Comparison of ENCODE assay signal across 14 cellular contexts in genomic region chr7:1520574-1521234, GRCh38. TPM values are rescaled to one million over a fixed set of nuclear protein-coding genes. Genes with fewer than 3 reads are reported as not detected.
A peak's percentile ranks its signal among the peaks of the same experiment; 100 is the strongest.
DNase-seq lines count a peak whose midpoint lies in the region.
"Had no signal": no experiment of that assay in that cellular context is flagged by ENCODE, and none has a peak within 500 bp of the region (broad histone marks: within the 10 kb centered on the region; RNA-seq: fewer than 3 reads in every experiment).

No MANE protein-coding gene starts in this region.

- no peaks in the 10 kb centered on the region for H3K36me3 ChIP-seq in MG63

- peak overlapping the region; percentile 54 for H3K27ac ChIP-seq in cingulate gyrus (ENCODE audit: low read depth, low read length)

- DNase-seq in EH (ENCODE audit: low read depth), result peak; percentile 85
- DNase-seq in MG63, result peak; percentile 30
- DNase-seq in myocyte (ENCODE audit: low read depth), result peak; percentile 19
- DNase-seq in NCI-H2196 (lab: John Stamatoyannopoulos, UW; ENCODE audit: unreplicated experiment), result no peak
- no peak for DNase-seq in pons (ENCODE audit: low spot score)
- DNase-seq in 8988T, result no peak
- no peak for DNase-seq in NCI-H1048 (lab: John Stamatoyannopoulos, UW)
- DNase-seq: activated CD4-positive, alpha-beta T cell treated with anti-CD3 and anti-CD28 coated beads, Interleukin-2, amount 50 U/mL, for 4 hours; CD8-positive, alpha-beta memory T cell; effector memory CD8-positive, alpha-beta T cell; NCI-H345; stimulated activated CD4-positive, alpha-beta T cell treated with anti-CD3 and anti-CD28 coated beads, Interleukin-1b, Interleukin-23, amount 100 ng/mL, for 48 hours had no signal

- H3K27me3 ChIP-seq in MG63, result no peaks in the 10 kb centered on the region

- H3K9me3 ChIP-seq in MG63, result peaks cover 3% of the 10 kb centered on the region; the same call in 1 of the 2 replicates

- no peak overlapping the region for H3K4me3 ChIP-seq in MG63

RNA-seq across cellular contexts. Expression of gene MAFK, which starts 9.8 kb away (rescaled TPM):
- 18.7 and 25.3 TPM in 2 replicates for total RNA-seq in MG63 (2014; rRNA removed; shearing (Covaris generic); ENCODE audit: low replicate concordance)
- 28.4 and 40.6 TPM in 2 replicates for total RNA-seq in myocyte
- 30.1 TPM for polyA plus RNA-seq in myocyte (2012)

RNA-seq across cellular contexts. Expression of gene INTS1, which starts 16.5 kb away (rescaled TPM):
- 34.2 and 48.6 TPM in 2 replicates for total RNA-seq in MG63 (2014; rRNA removed; shearing (Covaris generic); ENCODE audit: low replicate concordance)
- total RNA-seq in myocyte, result 52.7 and 58.5 TPM in 2 replicates
- 69.5 TPM for polyA plus RNA-seq in myocyte (2012)

RNA-seq across cellular contexts. Expression of gene TMEM184A, which starts 35.3 kb away (rescaled TPM):
- not detected in 2 replicates for total RNA-seq in MG63 (2014; rRNA removed; shearing (Covaris generic); ENCODE audit: low replicate concordance)
- total RNA-seq in myocyte, result 0.32 and 2.8 TPM in 2 replicates
- 0.33 TPM for polyA plus RNA-seq in myocyte (2012)
- total RNA-seq: CD8-positive, alpha-beta memory T cell had no signal
- polyA plus RNA-seq: CD8-positive, alpha-beta memory T cell; neural cell had no signal

RNA-seq across cellular contexts. Expression of gene PSMG3, which starts 49.1 kb away (rescaled TPM):
- total RNA-seq in MG63 (2014; rRNA removed; shearing (Covaris generic); ENCODE audit: low replicate concordance), result 37.9 and 95.1 TPM in 2 replicates
- total RNA-seq in myocyte, result 47.1 and 54.1 TPM in 2 replicates
- polyA plus RNA-seq in myocyte (2012), result 50.1 TPM

Comparison
In these comparisons a context has a peak if more than half of its experiments do, and no peak if none do; other contexts are left out.
1. DNase-seq: peak in EH (single experiment), MG63 (single experiment) and myocyte (single experiment); none in NCI-H2196 (single experiment), pons (single experiment), 8988T (single experiment) and NCI-H1048 (single experiment).